In the genomic region with DNA sequence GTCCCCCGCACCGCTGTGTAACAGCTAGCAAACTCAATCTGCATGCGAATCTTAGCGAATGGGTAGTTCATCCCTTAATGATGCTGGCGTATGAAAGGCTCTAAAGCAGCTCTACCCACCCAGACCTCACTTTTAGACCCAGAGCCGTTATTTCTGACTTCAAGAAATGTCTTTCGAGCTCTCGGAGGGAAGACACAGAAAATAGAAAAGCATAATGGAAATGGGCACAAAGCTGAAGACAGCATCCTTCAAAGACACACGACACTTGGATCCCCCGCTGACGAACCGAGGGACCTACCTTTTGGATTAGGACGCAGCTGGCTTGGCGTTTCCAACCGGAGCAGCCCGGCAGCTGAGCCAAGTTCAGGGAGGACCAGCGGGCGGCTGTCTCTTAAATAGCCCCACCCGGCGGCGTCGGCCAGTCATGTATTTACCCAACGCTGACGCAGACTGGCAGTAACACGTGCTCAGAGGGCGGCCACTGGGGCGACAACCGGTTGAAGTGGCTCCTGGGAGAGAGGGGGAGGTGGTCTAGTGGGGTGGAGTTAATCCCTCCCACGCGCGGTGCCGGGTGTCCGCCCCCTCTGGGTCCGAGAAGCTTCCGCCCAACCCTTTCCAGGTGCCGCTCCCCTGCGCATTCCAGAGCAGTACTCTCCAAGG, we compare ENCODE assay signal across 9 cellular contexts. TPM values are rescaled to one million over a fixed set of nuclear protein-coding genes. Genes with fewer than 3 reads are reported as not detected.
DNase-seq lines count a peak whose midpoint lies in the region; ATAC-seq, FAIRE-seq and TF ChIP-seq lines count a peak whose summit lies in the region.
"Had no signal": no experiment of that assay in that cellular context is flagged by ENCODE, and none has a peak within 500 bp of the region (broad histone marks: within the 10 kb centered on the region; RNA-seq: fewer than 3 reads in every experiment).

No MANE protein-coding gene starts in this region.

- FAIRE-seq in kidney (lab: Jason Lieb, UNC) = no peak
- FAIRE-seq: D721Med had no signal

- H3K9me3 ChIP-seq in kidney (ENCODE audit: control insufficient read depth in 1 of 2, low read length in 2 of 2) = no peaks in the 10 kb centered on the region
- no peaks in the 10 kb centered on the region for H3K9me3 ChIP-seq in testis
- no peaks in the 10 kb centered on the region for H3K9me3 ChIP-seq in hepatocyte (ENCODE audit: low read depth)

- WGBS in testis, 2 donors = 4 to 12% methylated on average over 19 to 37 of the region's 37 CpGs
- 64% methylated on average over 37 of the region's 37 CpGs for WGBS in hepatocyte (ENCODE audit: low lambda C conversion rate, missing lambda C conversion rate)

- DNase-seq in activated CD8-positive, alpha-beta memory T cell treated with anti-CD3 and anti-CD28 coated beads, Interleukin-2, amount 50 U/mL, for 4 hours = peak; percentile 23
- no peak for DNase-seq in activated CD8-positive, alpha-beta memory T cell treated with anti-CD3 and anti-CD28 coated beads, Interleukin-2, amount 50 U/mL, for 48 hours
- peak; percentile 79 for DNase-seq in kidney
- peak; percentile 31 for DNase-seq in testis
- no peak for DNase-seq in hepatocyte (ENCODE audit: low spot score)

- H3K27ac ChIP-seq in angular gyrus (ENCODE audit: low read depth, low read length) (peak overlapping the region; percentile 13), kidney (ENCODE audit: low read depth in 2 of 2, low read length in 2 of 2) (no peak overlapping the region), testis (no peak overlapping the region), hepatocyte (no peak overlapping the region)

- no peak overlapping the region for H3K9ac ChIP-seq in kidney (ENCODE audit: low read length in 2 of 2)

- intact Hi-C loops in kidney (cut with DNase I) = no loop called here
- intact Hi-C loops in testis (cut with DNase I; ENCODE audit: low total_unique reads) = no loop called here

- H3K4me2 ChIP-seq in hepatocyte = no peak overlapping the region

- H3K27me3 ChIP-seq in testis = no peaks in the 10 kb centered on the region
- peaks cover 70% of the 10 kb centered on the region for H3K27me3 ChIP-seq in hepatocyte

- TF ChIP-seq CTCF in kidney (IDR thresholded peaks at IDR 0.05; ENCODE audit: borderline replicate concordance, extremely low read depth, insufficient read depth) (no peak), testis (IDR thresholded peaks at IDR 0.05) (no peak), hepatocyte (IDR thresholded peaks at IDR 0.05; ENCODE audit: poor library complexity) (no peak)

- no peaks in the 10 kb centered on the region for H3K36me3 ChIP-seq in kidney (ENCODE audit: control insufficient read depth in 1 of 2, insufficient read depth in 2 of 2, low read length in 2 of 2)
- no peaks in the 10 kb centered on the region for H3K36me3 ChIP-seq in testis (ENCODE audit: low read depth, missing control alignments)
- H3K36me3 ChIP-seq in hepatocyte (replicated peaks; ENCODE audit: insufficient read depth, low read depth) = no peaks in the 10 kb centered on the region

- no peak for TF ChIP-seq POLR2A in testis (IDR thresholded peaks at IDR 0.05)

- no peak overlapping the region for H2AFZ ChIP-seq in hepatocyte

- H3K9me2 ChIP-seq in hepatocyte (replicated peaks; ENCODE audit: insufficient read depth) = no peaks in the 10 kb centered on the region

- H3K79me2 ChIP-seq in hepatocyte = no peaks in the 10 kb centered on the region

- H4K20me1 ChIP-seq in hepatocyte (ENCODE audit: insufficient read depth, poor library complexity, severe bottlenecking) = no peaks in the 10 kb centered on the region

- H3K4me1 ChIP-seq in kidney (ENCODE audit: control insufficient read depth in 1 of 2, insufficient read depth in 1 of 2, low read depth in 1 of 2, low read length in 2 of 2) (peaks cover 0 to 3% of the 10 kb centered on the region in 2 donors), testis (no peaks in the 10 kb centered on the region), hepatocyte (ENCODE audit: insufficient read depth) (no peaks in the 10 kb centered on the region)

- ATAC-seq in HG03354 (IDR thresholded peaks at IDR 0.05; ENCODE audit: poor library complexity, severe bottlenecking, unreplicated experiment) = no peak
- ATAC-seq in HG03342 (IDR thresholded peaks at IDR 0.05; ENCODE audit: unreplicated experiment) = no peak

- no peak overlapping the region for H3K4me3 ChIP-seq in kidney (ENCODE audit: low read length in 2 of 2)
- peak overlapping the region in 1 of 2 donors; percentile 7 for H3K4me3 ChIP-seq in testis
- no peak overlapping the region for H3K4me3 ChIP-seq in hepatocyte

RNA-seq across cellular contexts. Expression of a gene that starts 1.5 kb away (rescaled TPM):
- total RNA-seq in kidney (not detected), testis (1 to 10 TPM; 1.4 to 3.7 TPM), hepatocyte (0.97 TPM in 1 of 2 replicates, not detected in the other)
- polyA plus RNA-seq in kidney (ENCODE audit: insufficient read depth, low read depth, low replicate concordance) (not detected), testis (ENCODE audit: insufficient read depth, low read depth, low replicate concordance) (0.69 TPM), hepatocyte (0.32 TPM in 1 of 2 replicates, not detected in the other)

Comparison
In these comparisons a context has a peak if more than half of its experiments do, and no peak if none do; other contexts are left out.
1. DNase-seq: peak in activated CD8-positive, alpha-beta memory T cell treated with anti-CD3 and anti-CD28 coated beads, Interleukin-2, amount 50 U/mL, for 4 hours (single experiment), kidney (single experiment) and testis (single experiment); none in activated CD8-positive, alpha-beta memory T cell treated with anti-CD3 and anti-CD28 coated beads, Interleukin-2, amount 50 U/mL, for 48 hours (single experiment) and hepatocyte (single experiment).